11 cellular contexts compared by ENCODE assay signal in the genomic region with DNA sequence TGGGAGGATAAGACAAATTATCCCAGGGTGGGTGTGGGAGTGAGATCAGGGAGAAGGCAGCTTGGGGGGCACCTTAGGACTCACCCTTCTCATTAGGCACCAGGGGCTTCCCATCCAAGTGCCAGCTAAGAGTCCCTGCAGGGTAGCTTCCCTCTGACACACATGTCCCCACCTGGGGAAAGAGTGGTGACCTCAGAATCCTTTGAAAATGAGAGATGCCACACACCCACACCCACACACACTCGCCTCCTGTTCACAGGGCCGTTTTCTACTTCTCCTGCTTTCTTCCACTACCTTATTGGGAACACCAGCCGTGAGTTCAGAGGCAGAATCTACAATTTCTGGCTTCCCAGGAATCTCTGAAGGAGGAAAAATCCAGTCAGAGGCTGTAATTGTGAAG. TPM values are rescaled to one million over a fixed set of nuclear protein-coding genes. Genes with fewer than 3 reads are reported as not detected.
DNase-seq lines count a peak whose midpoint lies in the region; ATAC-seq and TF ChIP-seq lines count a peak whose summit lies in the region.
"Had no signal": no experiment of that assay in that cellular context is flagged by ENCODE, and none has a peak within 500 bp of the region (broad histone marks: within the 10 kb centered on the region; RNA-seq: fewer than 3 reads in every experiment).

No MANE protein-coding gene starts in this region.

- H3K36me3 Mint-ChIP-seq in activated naive CD4-positive, alpha-beta T cell treated with anti-CD3 and anti-CD28 coated beads, Interleukin-2, amount 50 U/mL, for 24 hours = peaks cover 14% of the 10 kb centered on the region
- peaks cover 54% of the 10 kb centered on the region for H3K36me3 Mint-ChIP-seq in activated naive CD4-positive, alpha-beta T cell treated with anti-CD3 and anti-CD28 coated beads, Interleukin-2, amount 10 ng/mL, durations not matched to agents 7 days and 5 days
- peaks cover 13% of the 10 kb centered on the region for H3K36me3 Mint-ChIP-seq in activated naive CD8-positive, alpha-beta T cell
- peaks cover 28% of the 10 kb centered on the region for H3K36me3 Mint-ChIP-seq in mesothelial cell of epicardium

- H3K27me3 Mint-ChIP-seq in activated naive CD4-positive, alpha-beta T cell treated with anti-CD3 and anti-CD28 coated beads, Interleukin-2, amount 50 U/mL, for 24 hours = no peaks in the 10 kb centered on the region
- H3K27me3 Mint-ChIP-seq in activated naive CD4-positive, alpha-beta T cell treated with anti-CD3 and anti-CD28 coated beads, Interleukin-2, amount 10 ng/mL, durations not matched to agents 7 days and 5 days = no peaks in the 10 kb centered on the region
- H3K27me3 Mint-ChIP-seq in activated naive CD8-positive, alpha-beta T cell = no peaks in the 10 kb centered on the region
- no peaks in the 10 kb centered on the region for H3K27me3 Mint-ChIP-seq in mesothelial cell of epicardium (ENCODE audit: low read depth)

- ATAC-seq in activated CD4-positive, CD25-positive, alpha-beta regulatory T cell treated with anti-CD3 and anti-CD28 coated beads, Interleukin-2, amount 50 U/mL, for 24 hours = no peak

- intact Hi-C loops in tibial artery (cut with DNase I; ENCODE audit: low total_unique reads) = no loop called here

- H3K36me3 ChIP-seq in tibial artery = peaks cover 21 to 66% (median 50%) of the 10 kb centered on the region in 3 donors
- peaks cover 0 to 66% (median 0%) of the 10 kb centered on the region in 3 donors for H3K36me3 ChIP-seq in Peyer's patch

- TF ChIP-seq POLR2A in Peyer's patch (IDR thresholded peaks at IDR 0.05) = no peak

- no peaks in the 10 kb centered on the region for H3K9me3 Mint-ChIP-seq in activated naive CD4-positive, alpha-beta T cell treated with anti-CD3 and anti-CD28 coated beads, Interleukin-2, amount 50 U/mL, for 24 hours
- H3K9me3 Mint-ChIP-seq in activated naive CD4-positive, alpha-beta T cell treated with anti-CD3 and anti-CD28 coated beads, Interleukin-2, amount 10 ng/mL, durations not matched to agents 7 days and 5 days = no peaks in the 10 kb centered on the region
- H3K9me3 Mint-ChIP-seq in activated naive CD8-positive, alpha-beta T cell (ENCODE audit: low read depth) = no peaks in the 10 kb centered on the region
- H3K9me3 Mint-ChIP-seq in mesothelial cell of epicardium = no peaks in the 10 kb centered on the region
- H3K9me3 Mint-ChIP-seq: H9 had no signal

- H3K4me3 ChIP-seq in tibial artery = no peak overlapping the region
- H3K4me3 ChIP-seq in Peyer's patch = no peak overlapping the region

- CTCF ChIA-PET in activated naive CD4-positive, alpha-beta T cell treated with anti-CD3 and anti-CD28 coated beads, Interleukin-2, amount 10 ng/mL, durations not matched to agents 7 days and 5 days (lab: Charles Lee) = interaction anchor here (1.1 to 1.7 kb wide), 2 partner anchors 8 to 10 kb away, joined by 6 read pairs; a partner anchor contains a TSS

- TF ChIP-seq CTCF in mesothelial cell of epicardium (IDR thresholded peaks at IDR 0.05; ENCODE audit: unreplicated experiment) (no peak), tibial artery (IDR thresholded peaks at IDR 0.05) (no peak), Peyer's patch (IDR thresholded peaks at IDR 0.05) (no peak)

- peaks cover 76% of the 10 kb centered on the region for H3K4me1 Mint-ChIP-seq in activated naive CD4-positive, alpha-beta T cell treated with anti-CD3 and anti-CD28 coated beads, Interleukin-2, amount 50 U/mL, for 24 hours
- H3K4me1 Mint-ChIP-seq in activated naive CD4-positive, alpha-beta T cell treated with anti-CD3 and anti-CD28 coated beads, Interleukin-2, amount 10 ng/mL, durations not matched to agents 7 days and 5 days = peaks cover 58% of the 10 kb centered on the region
- H3K4me1 Mint-ChIP-seq in activated naive CD8-positive, alpha-beta T cell (ENCODE audit: low read depth) = peaks cover 59% of the 10 kb centered on the region
- H3K4me1 Mint-ChIP-seq in mesothelial cell of epicardium = peaks cover 46% of the 10 kb centered on the region

- H3K27ac ChIP-seq in tibial artery (peak overlapping the region; percentile 50 to 92), Peyer's patch (peak overlapping the region in 1 of 4 donors; percentile 2)

- H3K4me1 ChIP-seq in tibial artery (peaks cover 0 to 52% (median 38%) of the 10 kb centered on the region in 4 donors), Peyer's patch (peaks cover 0 to 46% (median 6%) of the 10 kb centered on the region in 4 donors)

- peak overlapping the region; percentile 24 for H3K27ac Mint-ChIP-seq in activated naive CD4-positive, alpha-beta T cell treated with anti-CD3 and anti-CD28 coated beads, Interleukin-2, amount 50 U/mL, for 24 hours
- H3K27ac Mint-ChIP-seq in activated naive CD4-positive, alpha-beta T cell treated with anti-CD3 and anti-CD28 coated beads, Interleukin-2, amount 10 ng/mL, durations not matched to agents 7 days and 5 days = no peak overlapping the region
- H3K27ac Mint-ChIP-seq in activated naive CD8-positive, alpha-beta T cell = peak overlapping the region; percentile 50
- H3K27ac Mint-ChIP-seq in mesothelial cell of epicardium = peak overlapping the region; percentile 21

- H3K4me3 Mint-ChIP-seq in activated naive CD4-positive, alpha-beta T cell treated with anti-CD3 and anti-CD28 coated beads, Interleukin-2, amount 50 U/mL, for 24 hours = no peak overlapping the region
- H3K4me3 Mint-ChIP-seq in activated naive CD4-positive, alpha-beta T cell treated with anti-CD3 and anti-CD28 coated beads, Interleukin-2, amount 10 ng/mL, durations not matched to agents 7 days and 5 days = no peak overlapping the region
- H3K4me3 Mint-ChIP-seq in activated naive CD8-positive, alpha-beta T cell = no peak overlapping the region
- H3K4me3 Mint-ChIP-seq in mesothelial cell of epicardium = no peak overlapping the region
- H3K4me3 Mint-ChIP-seq: H9 had no signal

- no peak for DNase-seq in activated naive CD4-positive, alpha-beta T cell treated with anti-CD3 and anti-CD28 coated beads, Interleukin-2, amount 10 ng/mL, durations not matched to agents 7 days and 5 days
- DNase-seq in mesothelial cell of epicardium (ENCODE audit: low spot score in 2 of 2, unreplicated experiment in 2 of 2) = no peak
- no peak for DNase-seq in tibial artery
- DNase-seq in T1000 (lab: John Stamatoyannopoulos, UW) = no peak
- DNase-seq in Peyer's patch = no peak
- DNase-seq: foreskin melanocyte, H9, retina had no signal

- H3K9me3 ChIP-seq in tibial artery = no peaks in the 10 kb centered on the region
- H3K9me3 ChIP-seq in Peyer's patch = no peaks in the 10 kb centered on the region

- no peaks in the 10 kb centered on the region for H3K27me3 ChIP-seq in tibial artery
- H3K27me3 ChIP-seq in Peyer's patch = no peaks in the 10 kb centered on the region

RNA-seq across cellular contexts. Expression of a gene that starts 1.0 kb away (rescaled TPM):
- total RNA-seq in mesothelial cell of epicardium (23.7 to 28.1 TPM (median 27.5 TPM) in 3 replicates), Peyer's patch (10 to 100 TPM in 2 of 4 donors, 1 to 10 TPM in 2; 2.8 to 31.4 (median 9.2) TPM)

RNA-seq across cellular contexts. Expression of a gene that starts 4.8 kb away (rescaled TPM):
- total RNA-seq in mesothelial cell of epicardium = 60.7 to 62.8 TPM (median 62.1 TPM) in 3 replicates
- total RNA-seq in Peyer's patch = 100 to 1,000 TPM in 3 of 4 donors, 10 to 100 TPM in 1; 84.2 to 199 (median 115) TPM

RNA-seq across cellular contexts. Expression of a gene that starts 7.0 kb away (rescaled TPM):
- total RNA-seq in mesothelial cell of epicardium (236 to 250 TPM (median 246 TPM) in 3 replicates), Peyer's patch (10 to 100 TPM; 33.3 to 74.3 (median 64.4) TPM)

RNA-seq across cellular contexts. Expression of a gene that starts 7.1 kb away (rescaled TPM):
- 63.2 to 69.0 TPM (median 64.6 TPM) in 3 replicates for total RNA-seq in mesothelial cell of epicardium
- 100 to 1,000 TPM in 1 of 4 donors, 10 to 100 TPM in 3; 28.9 to 140 (median 90.7) TPM for total RNA-seq in Peyer's patch

RNA-seq across cellular contexts. Expression of a gene that starts 9.4 kb away (rescaled TPM):
- total RNA-seq in mesothelial cell of epicardium = 7.6 to 10.1 TPM (median 8.6 TPM) in 3 replicates
- total RNA-seq in Peyer's patch = 10 to 100 TPM in 2 of 4 donors, 1 to 10 TPM in 2; 5.3 to 38.8 (median 10.3) TPM
